Comparison of ENCODE assay signal across 8 cellular contexts in genomic region chr17:27765353-27765752, GRCh38. TPM values are rescaled to one million over a fixed set of nuclear protein-coding genes. Genes with fewer than 3 reads are reported as not detected.
"Had no signal": no experiment of that assay in that cellular context is flagged by ENCODE, and none has a peak within 500 bp of the region (broad histone marks: within the 10 kb centered on the region; RNA-seq: fewer than 3 reads in every experiment).

No MANE protein-coding gene starts in this region.

- H3K36me3 ChIP-seq: HAP-1 had no signal

- H3K9me3 ChIP-seq: HAP-1 had no signal

- H3K9ac ChIP-seq: GM23248 had no signal

- H3K27ac ChIP-seq: GM23248 had no signal

- H3K4me3 ChIP-seq: GM23248, GM23338, HAP-1 had no signal

- DNase-seq: GM23248, GOT3, H9, HCEC 1CT, HFFc6 had no signal

- H3K4me2 ChIP-seq: GM23338 had no signal

- H3K4me1 ChIP-seq: HAP-1 had no signal

- H2AFZ ChIP-seq: GM23248, GM23338 had no signal

- ATAC-seq: GM23338, HCT116 had no signal

RNA-seq across cellular contexts. Expression of gene NOS2, which starts 35.0 kb away (rescaled TPM):
- total RNA-seq: GM23248, HFFc6 had no signal
- polyA plus RNA-seq: GM23248 had no signal
